In genomic region chr2:213104089-213104902, GRCh38 we compare ENCODE assay signal across 8 cellular contexts. TPM values are rescaled to one million over a fixed set of nuclear protein-coding genes. Genes with fewer than 3 reads are reported as not detected.
A peak's percentile ranks its signal among the peaks of the same experiment; 100 is the strongest.
DNase-seq lines count a peak whose midpoint lies in the region; ATAC-seq lines count a peak whose summit lies in the region.

No MANE protein-coding gene starts in this region.

- ATAC-seq in stimulated activated naive CD8-positive, alpha-beta T cell treated with anti-CD3 and anti-CD28 coated beads, Interleukin-15, Interleukin-2, amounts not matched to agents 100 U/mL and 50 U/mL, for 24 hours, result no peak
- ATAC-seq in GM19023 (IDR thresholded peaks at IDR 0.05; ENCODE audit: unreplicated experiment), result no peak
- ATAC-seq in HG03571 (IDR thresholded peaks at IDR 0.05; ENCODE audit: unreplicated experiment), result no peak

- H3K4me3 Mint-ChIP-seq in stimulated activated naive CD8-positive, alpha-beta T cell treated with anti-CD3 and anti-CD28 coated beads, Interleukin-15, Interleukin-2, amounts not matched to agents 100 ng/mL and 50 ng/mL, for 24 hours, result peak overlapping the region; percentile 71
- peak overlapping the region; percentile 66 for H3K4me3 Mint-ChIP-seq in activated naive CD8-positive, alpha-beta T cell treated with anti-CD3 and anti-CD28 coated beads for 36 hours
- H3K4me3 Mint-ChIP-seq in immature natural killer cell, result peak overlapping the region; percentile 77 to 84 (median 81)

- no peaks in the 10 kb centered on the region for H3K9me3 Mint-ChIP-seq in stimulated activated naive CD8-positive, alpha-beta T cell treated with anti-CD3 and anti-CD28 coated beads, Interleukin-15, Interleukin-2, amounts not matched to agents 100 ng/mL and 50 ng/mL, for 24 hours
- no peaks in the 10 kb centered on the region for H3K9me3 Mint-ChIP-seq in activated naive CD8-positive, alpha-beta T cell treated with anti-CD3 and anti-CD28 coated beads for 36 hours
- H3K9me3 Mint-ChIP-seq in immature natural killer cell, result peaks cover 0 to 2% (median 0%) of the 10 kb centered on the region in 6 donors

- H3K36me3 Mint-ChIP-seq in stimulated activated naive CD8-positive, alpha-beta T cell treated with anti-CD3 and anti-CD28 coated beads, Interleukin-15, Interleukin-2, amounts not matched to agents 100 ng/mL and 50 ng/mL, for 24 hours (ENCODE audit: low read depth), result no peaks in the 10 kb centered on the region
- peaks cover 4% of the 10 kb centered on the region for H3K36me3 Mint-ChIP-seq in activated naive CD8-positive, alpha-beta T cell treated with anti-CD3 and anti-CD28 coated beads for 36 hours
- peaks cover 0 to 3% (median 0%) of the 10 kb centered on the region in 3 donors for H3K36me3 Mint-ChIP-seq in immature natural killer cell

- H3K4me1 Mint-ChIP-seq in stimulated activated naive CD8-positive, alpha-beta T cell treated with anti-CD3 and anti-CD28 coated beads, Interleukin-15, Interleukin-2, amounts not matched to agents 100 ng/mL and 50 ng/mL, for 24 hours (ENCODE audit: low read depth), result peaks cover 62% of the 10 kb centered on the region
- H3K4me1 Mint-ChIP-seq in activated naive CD8-positive, alpha-beta T cell treated with anti-CD3 and anti-CD28 coated beads for 36 hours, result peaks cover 40% of the 10 kb centered on the region
- H3K4me1 Mint-ChIP-seq in immature natural killer cell, result peaks cover 69 to 96% of the 10 kb centered on the region in 2 donors

- no peak for DNase-seq in stimulated activated naive CD8-positive, alpha-beta T cell treated with anti-CD3 and anti-CD28 coated beads, Interleukin-15, Interleukin-2, amounts not matched to agents 100 U/mL and 50 U/mL, for 24 hours
- no peak for DNase-seq in activated naive CD8-positive, alpha-beta T cell treated with anti-CD3 and anti-CD28 coated beads for 36 hours
- DNase-seq in immature natural killer cell (peak; percentile 49 to 56 (median 54)), NCI-H2081 treated with DMSO at 0.1 percent for 48 hours (lab: John Stamatoyannopoulos, UW) (no peak), NCI-H226 (no peak)

- no peaks in the 10 kb centered on the region for H3K27me3 Mint-ChIP-seq in stimulated activated naive CD8-positive, alpha-beta T cell treated with anti-CD3 and anti-CD28 coated beads, Interleukin-15, Interleukin-2, amounts not matched to agents 100 ng/mL and 50 ng/mL, for 24 hours
- no peaks in the 10 kb centered on the region for H3K27me3 Mint-ChIP-seq in activated naive CD8-positive, alpha-beta T cell treated with anti-CD3 and anti-CD28 coated beads for 36 hours
- peaks cover 0 to 3% (median 2%) of the 10 kb centered on the region in 3 donors for H3K27me3 Mint-ChIP-seq in immature natural killer cell (ENCODE audit: low read depth in 3 of 3)

- peak overlapping the region; percentile 74 for H3K27ac Mint-ChIP-seq in stimulated activated naive CD8-positive, alpha-beta T cell treated with anti-CD3 and anti-CD28 coated beads, Interleukin-15, Interleukin-2, amounts not matched to agents 100 ng/mL and 50 ng/mL, for 24 hours
- peak overlapping the region; percentile 70 for H3K27ac Mint-ChIP-seq in activated naive CD8-positive, alpha-beta T cell treated with anti-CD3 and anti-CD28 coated beads for 36 hours
- peak overlapping the region; percentile 66 to 92 (median 79) for H3K27ac Mint-ChIP-seq in immature natural killer cell

RNA-seq across cellular contexts. Expression of gene IKZF2, which starts 47.1 kb away (rescaled TPM):
- total RNA-seq in activated naive CD8-positive, alpha-beta T cell treated with anti-CD3 and anti-CD28 coated beads for 36 hours, result 10 to 100 TPM; 12.9 to 13.0 TPM
- polyA plus RNA-seq in immature natural killer cell, result 10 to 100 TPM in 1 of 3 donors, 1 to 10 TPM in 2; 3.6 to 13.6 (median 8.0) TPM

Comparison
In these comparisons a context has a peak if more than half of its experiments do, and no peak if none do; other contexts are left out.
1. DNase-seq: peak in immature natural killer cell (3 of 3); none in stimulated activated naive CD8-positive, alpha-beta T cell treated with anti-CD3 and anti-CD28 coated beads, Interleukin-15, Interleukin-2, amounts not matched to agents 100 U/mL and 50 U/mL, for 24 hours (single experiment), activated naive CD8-positive, alpha-beta T cell treated with anti-CD3 and anti-CD28 coated beads for 36 hours (single experiment), NCI-H2081 treated with DMSO at 0.1 percent for 48 hours (single experiment) and NCI-H226 (single experiment).
2. Peak in every context shown above with its lines, with median percentiles within 50 percentile points of each other: H3K27ac Mint-ChIP-seq and H3K4me3 Mint-ChIP-seq.